Comparison of ENCODE assay signal across 9 cellular contexts in the genomic region with DNA sequence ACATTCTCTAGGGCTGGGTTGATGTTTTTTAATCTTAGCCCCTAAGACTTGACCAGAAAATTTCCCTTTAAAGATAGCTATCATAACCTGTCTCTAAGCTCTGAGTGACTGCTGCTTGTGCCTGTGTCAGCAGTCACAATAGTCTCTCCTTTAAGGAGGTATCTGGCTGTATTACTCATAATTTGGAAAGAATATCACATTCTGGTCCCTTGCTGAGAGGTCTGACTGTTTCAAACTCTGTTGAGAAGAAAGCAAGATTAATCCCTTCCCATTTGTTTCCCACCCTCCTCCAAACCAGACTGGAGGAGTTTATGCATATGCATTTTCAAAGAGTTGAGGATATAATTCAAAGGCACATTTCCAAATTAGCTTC. TPM values are rescaled to one million over a fixed set of nuclear protein-coding genes. Genes with fewer than 3 reads are reported as not detected.
DNase-seq lines count a peak whose midpoint lies in the region; ATAC-seq and TF ChIP-seq lines count a peak whose summit lies in the region.
"Had no signal": no experiment of that assay in that cellular context is flagged by ENCODE, and none has a peak within 500 bp of the region (broad histone marks: within the 10 kb centered on the region; RNA-seq: fewer than 3 reads in every experiment).

No MANE protein-coding gene starts in this region.

- no peaks in the 10 kb centered on the region for H3K36me3 ChIP-seq in breast epithelium

- DNase-seq in AG04449 (ENCODE audit: low read depth, low spot score): no peak
- no peak for DNase-seq in breast epithelium (ENCODE audit: low spot score in 2 of 2)
- no peak for DNase-seq in mesothelial cell of epicardium (ENCODE audit: low spot score in 2 of 2, unreplicated experiment in 2 of 2)
- no peak for DNase-seq in NCI-H2171 (lab: John Stamatoyannopoulos, UW)
- no peak for DNase-seq in NCI-H510A treated with DMSO at 0.1 percent for 48 hours (lab: John Stamatoyannopoulos, UW)
- DNase-seq in GM10248 (ENCODE audit: extremely low spot score): no peak

- no peaks in the 10 kb centered on the region for H3K9me3 ChIP-seq in breast epithelium

- CTCF ChIA-PET in AG04449 (lab: Yijun Ruan, JAX): interaction anchor here (0.6 to 5.3 kb wide), 58 partner anchors 8 to 997 kb away, joined by 3 to 42 read pairs (median 4); no protein-coding TSS in a partner anchor
- CTCF ChIA-PET in GM10248 (lab: Yijun Ruan, JAX): interaction anchor here (0.7 to 2.8 kb wide), 29 partner anchors 8 to 1874 kb away, joined by 3 to 24 read pairs (median 5); no protein-coding TSS in a partner anchor

- H3K36me3 Mint-ChIP-seq in mesothelial cell of epicardium: no peaks in the 10 kb centered on the region

- peaks cover 39% of the 10 kb centered on the region for H3K27me3 Mint-ChIP-seq in mesothelial cell of epicardium (ENCODE audit: low read depth)

- peak overlapping the region; percentile 35 for H3K27ac Mint-ChIP-seq in mesothelial cell of epicardium

- peaks cover 35% of the 10 kb centered on the region for H3K4me1 Mint-ChIP-seq in mesothelial cell of epicardium

- POLR2A ChIA-PET in AG04449 (lab: Yijun Ruan, JAX): no interaction called here
- POLR2A ChIA-PET in GM10248 (lab: Yijun Ruan, JAX): interaction anchor here (0.6 kb wide), 1 partner anchor 1763 kb away, joined by 3 read pairs; no protein-coding TSS in a partner anchor

- H3K4me3 ChIP-seq in AG04449 (ENCODE audit: low read depth, low read length): peak overlapping the region; percentile 77
- peak overlapping the region; percentile 46 to 73 (median 64) for H3K4me3 ChIP-seq in breast epithelium

- H3K4me1 ChIP-seq in breast epithelium: no peaks in the 10 kb centered on the region

- H3K27me3 ChIP-seq in breast epithelium: no peaks in the 10 kb centered on the region

- intact Hi-C loops in breast epithelium (cut with DNase I; ENCODE audit: low total_unique reads): no loop called here

- TF ChIP-seq CTCF in AG04449 (IDR thresholded peaks at IDR 0.05; ENCODE audit: insufficient read depth, low read length, missing control alignments) (no peak), breast epithelium (IDR thresholded peaks at IDR 0.05) (no peak), mesothelial cell of epicardium (IDR thresholded peaks at IDR 0.05; ENCODE audit: unreplicated experiment) (no peak), GM10248 (IDR thresholded peaks at IDR 0.05; ENCODE audit: control extremely low read depth, extremely low read depth, low read depth, missing control alignments) (no peak)

- H3K9me3 Mint-ChIP-seq in mesothelial cell of epicardium: peaks cover 4% of the 10 kb centered on the region

- peak overlapping the region; percentile 81 for H3K4me3 Mint-ChIP-seq in mesothelial cell of epicardium

- peak; percentile 34 for ATAC-seq in HG02852 (IDR thresholded peaks at IDR 0.05; ENCODE audit: unreplicated experiment)
- no peak for ATAC-seq in GM18858 (IDR thresholded peaks at IDR 0.05; ENCODE audit: unreplicated experiment)

- peak overlapping the region; percentile 73 to 83 for H3K27ac ChIP-seq in breast epithelium

- TF ChIP-seq POLR2A in breast epithelium (IDR thresholded peaks at IDR 0.05): no peak

RNA-seq across cellular contexts. Expression of gene HTR2A, which starts 2.3 kb away (rescaled TPM):
- total RNA-seq in breast epithelium (1 to 10 TPM in 1 of 3 donors, under 1 TPM in 2; 0.32 to 1.2 (median 0.33) TPM), mesothelial cell of epicardium (0.47 to 0.83 TPM (median 0.53 TPM) in 3 replicates)
- total RNA-seq: fibroblast of villous mesenchyme had no signal
